ENCODE assay signal across 8 cellular contexts in genomic region chr1:150629115-150629928, GRCh38. TPM values are rescaled to one million over a fixed set of nuclear protein-coding genes. Genes with fewer than 3 reads are reported as not detected.
DNase-seq lines count a peak whose midpoint lies in the region; ATAC-seq and TF ChIP-seq lines count a peak whose summit lies in the region.

TSS of gene ENSA (minus strand) at chr1:150629612. CDS start at chr1:150629470, 142 bp downstream.

- peak; percentile 91 for ATAC-seq in HG02763 (IDR thresholded peaks at IDR 0.05; ENCODE audit: unreplicated experiment)
- peak; percentile 97 for ATAC-seq in Right ventricle myocardium inferior

- intact Hi-C loops in Right ventricle myocardium inferior (cut with DNase I) (loop anchor here (2.0 to 10.0 kb wide), 3 partner anchors 51 to 165 kb away; partner anchors contain the start of gene MCL1), ovary (cut with DNase I) (loop anchor here in 3 of 4 donors (1.0 to 10.0 kb wide), 4 partner anchors 50 to 343 kb away; partner anchors contain the start of genes CERS2 (in 1 of the 3) and MCL1 (in 1 of the 3)), thyroid gland (cut with DNase I) (no loop called here)

- H3K4me3 ChIP-seq in GM12875 (ENCODE audit: low read depth, low read length) (peak within 1 kb of the TSS; percentile 68), SU-DHL-6 (ENCODE audit: insufficient read depth, low read length, poor library complexity, severe bottlenecking) (peak within 1 kb of the TSS; percentile 92), ovary (peak within 1 kb of the TSS; percentile 81), thyroid gland (replicated peaks in 1 of 3) (peak within 1 kb of the TSS; percentile 22 to 56 (median 44))

- H3K9ac ChIP-seq in SU-DHL-6 (ENCODE audit: low read length): peak within 1 kb of the TSS; percentile 76

- peak; percentile 99 to 100 (median 100) for DNase-seq in NCI-H1417 (lab: John Stamatoyannopoulos, UW)
- peak; percentile 87 for DNase-seq in activated naive CD8-positive, alpha-beta T cell treated with anti-CD3 and anti-CD28 coated beads, Interleukin-2, amount 50 U/mL, for 16 hours (ENCODE audit: low read depth, low spot score)
- peak; percentile 99 for DNase-seq in Right ventricle myocardium inferior (ENCODE audit: missing footprints)
- DNase-seq in ovary: peak; percentile 95 to 98 (median 96)
- DNase-seq in thyroid gland: peak; percentile 99

- TF ChIP-seq POLR2A in ovary (IDR thresholded peaks at IDR 0.05) (peak; percentile 98), thyroid gland (IDR thresholded peaks at IDR 0.05) (peak; percentile 74 to 97)

- H3K4me2 ChIP-seq in SU-DHL-6 (ENCODE audit: low read depth, low read length, poor library complexity, severe bottlenecking): peak within 1 kb of the TSS; percentile 74

- 0 to 1% (median 0%) methylated on average over 49 of the region's 49 CpGs for whole genome bisulfite sequencing in ovary, 3 donors
- 0 to 3% methylated on average over 31 to 47 of the region's 49 CpGs for WGBS in thyroid gland, 2 donors

- peak within 1 kb of the TSS; percentile 74 for H3K27ac ChIP-seq in SU-DHL-6 (ENCODE audit: low read depth, low read length)
- peak within 1 kb of the TSS; percentile 80 to 99 for H3K27ac ChIP-seq in ovary
- peak within 1 kb of the TSS; percentile 93 to 99 (median 95) for H3K27ac ChIP-seq in thyroid gland

- TF ChIP-seq CTCF in GM12875 (IDR thresholded peaks at IDR 0.05; ENCODE audit: borderline replicate concordance, insufficient read depth, low read depth, low read length): no peak
- no peak for TF ChIP-seq CTCF in SU-DHL-6 (IDR thresholded peaks at IDR 0.05; ENCODE audit: insufficient read depth, low read length, poor library complexity, severe bottlenecking)
- TF ChIP-seq CTCF in ovary (IDR thresholded peaks at IDR 0.05): no peak
- TF ChIP-seq CTCF in thyroid gland (IDR thresholded peaks at IDR 0.05): no peak

- no peaks in the 10 kb centered on the region for H3K27me3 ChIP-seq in SU-DHL-6 (ENCODE audit: low read length)
- no peaks in the 10 kb centered on the region for H3K27me3 ChIP-seq in ovary
- H3K27me3 ChIP-seq in thyroid gland: no peaks in the 10 kb centered on the region

- H3K4me1 ChIP-seq in ovary (ENCODE audit: insufficient read depth) (peaks cover 8% of the 10 kb centered on the region), thyroid gland (peaks cover 9 to 16% of the 10 kb centered on the region in 2 donors)

- H3F3A ChIP-seq in SU-DHL-6 (ENCODE audit: insufficient read depth): no peaks in the 10 kb centered on the region; the same call in 1 of the 2 replicates

- peak within 1 kb of the TSS; percentile 74 for H2AFZ ChIP-seq in SU-DHL-6 (ENCODE audit: low read depth, low read length, severe bottlenecking)

- H3K36me3 ChIP-seq in SU-DHL-6 (ENCODE audit: low read length): peaks cover 14% of the 10 kb centered on the region; the same call in 1 of the 2 replicates
- H3K36me3 ChIP-seq in ovary: no peaks in the 10 kb centered on the region
- H3K36me3 ChIP-seq in thyroid gland: peaks cover 26 to 31% of the 10 kb centered on the region in 2 donors

- peaks cover 34% of the 10 kb centered on the region for H3K79me2 ChIP-seq in SU-DHL-6 (ENCODE audit: insufficient read depth, low read length)

- peak; percentile 84 for TF ChIP-seq EP300 in ovary (IDR thresholded peaks at IDR 0.05)

- no peaks in the 10 kb centered on the region for H3K9me2 ChIP-seq in SU-DHL-6 (replicated peaks; ENCODE audit: insufficient read depth, low read length)

- 0 out of 2 replicates have a peak, but pooled peaks cover 4% of the 10 kb centered on the region for H4K20me1 ChIP-seq in SU-DHL-6 (ENCODE audit: low read depth, low read length)

- no peaks in the 10 kb centered on the region for H3K9me3 ChIP-seq in SU-DHL-6 (ENCODE audit: insufficient read depth, low read length)
- H3K9me3 ChIP-seq in ovary: no peaks in the 10 kb centered on the region
- H3K9me3 ChIP-seq in thyroid gland: no peaks in the 10 kb centered on the region

RNA-seq across cellular contexts. Expression of gene ENSA, which starts in this region (rescaled TPM):
- total RNA-seq in Right ventricle myocardium inferior (131 TPM), ovary (100 to 1,000 TPM; 134 to 196 (median 152) TPM), thyroid gland (100 to 1,000 TPM; 183 to 292 (median 218) TPM)
- polyA plus RNA-seq in ovary: 100 to 1,000 TPM; 111 to 193 TPM

Comparison
In these comparisons a context has a peak if more than half of its experiments do, and no peak if none do; other contexts are left out.
1. Peak in every context shown above with its lines: DNase-seq, ATAC-seq, H3K4me3 ChIP-seq and H3K27ac ChIP-seq.